Comparison of ENCODE assay signal across 9 cellular contexts in genomic region chr14:32102152-32102787, GRCh38. TPM values are rescaled to one million over a fixed set of nuclear protein-coding genes. Genes with fewer than 3 reads are reported as not detected.
DNase-seq lines count a peak whose midpoint lies in the region; ATAC-seq and TF ChIP-seq lines count a peak whose summit lies in the region.
"Had no signal": no experiment of that assay in that cellular context is flagged by ENCODE, and none has a peak within 500 bp of the region (broad histone marks: within the 10 kb centered on the region; RNA-seq: fewer than 3 reads in every experiment).

No MANE protein-coding gene starts in this region.

- peaks cover 62% of the 10 kb centered on the region for H3K4me1 Mint-ChIP-seq in CD4-positive, alpha-beta T cell (ENCODE audit: low read depth)
- H3K4me1 Mint-ChIP-seq in activated CD8-positive, alpha-beta T cell treated with anti-CD3 and anti-CD28 coated beads for 36 hours (ENCODE audit: low read depth), result peaks cover 25% of the 10 kb centered on the region

- no peaks in the 10 kb centered on the region for H3K9me3 Mint-ChIP-seq in CD4-positive, alpha-beta T cell
- H3K9me3 Mint-ChIP-seq in activated CD8-positive, alpha-beta T cell treated with anti-CD3 and anti-CD28 coated beads for 36 hours, result no peaks in the 10 kb centered on the region

- peak in 1 of 10 experiments; percentile 5 for DNase-seq in CD4-positive, alpha-beta T cell
- DNase-seq in activated CD8-positive, alpha-beta T cell treated with anti-CD3 and anti-CD28 coated beads for 36 hours, result peak; percentile 4
- no peak for DNase-seq in CD1c-positive myeloid dendritic cell (ENCODE audit: extremely low spot score)
- no peak for DNase-seq in sigmoid colon
- DNase-seq in middle frontal gyrus (ENCODE audit: extremely low spot score, low spot score), result no peak
- no peak for DNase-seq in WERI-Rb-1
- DNase-seq: PC-9 had no signal

- TF ChIP-seq CTCF in CD4-positive, alpha-beta T cell (IDR thresholded peaks at IDR 0.05), result no peak
- TF ChIP-seq CTCF in activated CD8-positive, alpha-beta T cell treated with anti-CD3 and anti-CD28 coated beads for 36 hours (IDR thresholded peaks at IDR 0.05), result no peak
- TF ChIP-seq CTCF in sigmoid colon (IDR thresholded peaks at IDR 0.05), result no peak
- TF ChIP-seq CTCF in WERI-Rb-1 (IDR thresholded peaks at IDR 0.05; ENCODE audit: low read depth, low read length), result no peak

- no peak for TF ChIP-seq POLR2A in sigmoid colon (IDR thresholded peaks at IDR 0.05)

- H3K4me1 ChIP-seq in sigmoid colon, result peaks cover 0 to 39% (median 30%) of the 10 kb centered on the region in 4 donors

- POLR2A ChIA-PET in CD4-positive, alpha-beta T cell (lab: Charles Lee), result no interaction called here
- POLR2A ChIA-PET in activated CD8-positive, alpha-beta T cell treated with anti-CD3 and anti-CD28 coated beads for 36 hours (lab: Charles Lee), result interaction anchor here (1.2 kb wide), 1 partner anchor 96 kb away, joined by 4 read pairs; no protein-coding TSS in a partner anchor

- 65 to 92% methylated on average over 3 of the region's 3 CpGs for WGBS in sigmoid colon, 2 donors

- no peak overlapping the region for H3K4me3 ChIP-seq in sigmoid colon
- no peak overlapping the region for H3K4me3 ChIP-seq in WERI-Rb-1 (ENCODE audit: low read depth, low read length)
- H3K4me3 ChIP-seq: PC-9 had no signal

- peak overlapping the region; percentile 81 for H3K27ac Mint-ChIP-seq in CD4-positive, alpha-beta T cell
- peak overlapping the region; percentile 49 for H3K27ac Mint-ChIP-seq in activated CD8-positive, alpha-beta T cell treated with anti-CD3 and anti-CD28 coated beads for 36 hours

- peak overlapping the region; percentile 52 for H3K4me3 Mint-ChIP-seq in CD4-positive, alpha-beta T cell
- H3K4me3 Mint-ChIP-seq in activated CD8-positive, alpha-beta T cell treated with anti-CD3 and anti-CD28 coated beads for 36 hours, result no peak overlapping the region

- H3K9me3 ChIP-seq in CD4-positive, alpha-beta T cell (ENCODE audit: control insufficient read depth, low read length), result no peaks in the 10 kb centered on the region
- H3K9me3 ChIP-seq in sigmoid colon, result no peaks in the 10 kb centered on the region
- H3K9me3 ChIP-seq in WERI-Rb-1 (ENCODE audit: severe bottlenecking), result no peaks in the 10 kb centered on the region

- peak; percentile 94 for ATAC-seq in CD4-positive, alpha-beta T cell (ENCODE audit: poor library complexity)
- peak; percentile 81 for ATAC-seq in GM19351 (IDR thresholded peaks at IDR 0.05; ENCODE audit: unreplicated experiment)
- peak; percentile 59 for ATAC-seq in HG03060 (IDR thresholded peaks at IDR 0.05; ENCODE audit: low read depth, unreplicated experiment)
- peak; percentile 87 for ATAC-seq in activated CD8-positive, alpha-beta T cell treated with anti-CD3 and anti-CD28 coated beads for 36 hours

- H3K36me3 Mint-ChIP-seq in CD4-positive, alpha-beta T cell (ENCODE audit: low read depth), result peaks cover 7% of the 10 kb centered on the region
- H3K36me3 Mint-ChIP-seq in activated CD8-positive, alpha-beta T cell treated with anti-CD3 and anti-CD28 coated beads for 36 hours (ENCODE audit: low read depth), result peaks cover 7% of the 10 kb centered on the region

- H3K27me3 Mint-ChIP-seq in CD4-positive, alpha-beta T cell, result no peaks in the 10 kb centered on the region
- no peaks in the 10 kb centered on the region for H3K27me3 Mint-ChIP-seq in activated CD8-positive, alpha-beta T cell treated with anti-CD3 and anti-CD28 coated beads for 36 hours

- H3K27ac ChIP-seq in CD4-positive, alpha-beta T cell (ENCODE audit: low read depth, low read length), result no peak overlapping the region
- H3K27ac ChIP-seq in sigmoid colon (no peak overlapping the region), WERI-Rb-1 (no peak overlapping the region)
- H3K27ac ChIP-seq: PC-9 had no signal

- H3K36me3 ChIP-seq in sigmoid colon, result peaks cover 0 to 5% (median 0%) of the 10 kb centered on the region in 4 donors
- no peaks in the 10 kb centered on the region; the same call in 1 of the 2 replicates for H3K36me3 ChIP-seq in WERI-Rb-1

- no peak for TF ChIP-seq EP300 in sigmoid colon (IDR thresholded peaks at IDR 0.05)

- intact Hi-C loops in CD4-positive, alpha-beta T cell (cut with DNase I, micrococcal nuclease), result loop anchor here in 1 of 2 experiments (2.0 kb wide), 1 partner anchor 25 kb away; the partner anchor contains the start of gene ARHGAP5
- intact Hi-C loops in activated CD8-positive, alpha-beta T cell treated with anti-CD3 and anti-CD28 coated beads for 36 hours (cut with micrococcal nuclease), result no loop called here
- intact Hi-C loops in sigmoid colon (cut with DNase I), result no loop called here

- no peaks in the 10 kb centered on the region for H3K27me3 ChIP-seq in CD4-positive, alpha-beta T cell (ENCODE audit: control insufficient read depth, insufficient read depth, low read length)
- H3K27me3 ChIP-seq in sigmoid colon, result no peaks in the 10 kb centered on the region
- no peaks in the 10 kb centered on the region for H3K27me3 ChIP-seq in WERI-Rb-1 (ENCODE audit: insufficient read depth, low read depth, severe bottlenecking)

- CTCF ChIA-PET in CD4-positive, alpha-beta T cell (lab: Charles Lee), result interaction anchor here (1.4 kb wide), 1 partner anchor 29 kb away, joined by 4 read pairs; no protein-coding TSS in a partner anchor
- CTCF ChIA-PET in activated CD8-positive, alpha-beta T cell treated with anti-CD3 and anti-CD28 coated beads for 36 hours (lab: Charles Lee), result no interaction called here

RNA-seq across cellular contexts. Expression of gene ARHGAP5, which starts 25.2 kb away (rescaled TPM):
- 10 to 100 TPM; 68.5 to 72.5 TPM for total RNA-seq in CD4-positive, alpha-beta T cell
- total RNA-seq in activated CD8-positive, alpha-beta T cell treated with anti-CD3 and anti-CD28 coated beads for 36 hours, result 10 to 100 TPM; 32.5 to 36.0 TPM
- 100 to 1,000 TPM; 155 to 173 (median 164) TPM for total RNA-seq in sigmoid colon
- 10 to 100 TPM; 14.9 to 26.6 (median 22.2) TPM for polyA plus RNA-seq in sigmoid colon
